Comparison of ENCODE assay signal across 14 cellular contexts in genomic region chr9:108467653-108468324, GRCh38.
DNase-seq lines count a peak whose midpoint lies in the region; ATAC-seq, FAIRE-seq and TF ChIP-seq lines count a peak whose summit lies in the region.
"Had no signal": no experiment of that assay in that cellular context is flagged by ENCODE, and none has a peak within 500 bp of the region (broad histone marks: within the 10 kb centered on the region; RNA-seq: fewer than 3 reads in every experiment).

No MANE protein-coding gene starts in this region.

- FAIRE-seq in pancreas (lab: Jason Lieb, UNC) = no peak

- no peak overlapping the region for H3K4ac ChIP-seq in H9 (ENCODE audit: low read depth, low read length)

- H3K14ac ChIP-seq in H9 (ENCODE audit: insufficient read depth, low read length) = no peak overlapping the region

- H3K9me3 ChIP-seq in fibroblast of lung (ENCODE audit: control insufficient read depth, insufficient read depth, low read depth, low read length) = no peaks in the 10 kb centered on the region
- no peaks in the 10 kb centered on the region for H3K9me3 ChIP-seq in pancreas
- H3K9me3 ChIP-seq in CD4-positive, alpha-beta T cell (ENCODE audit: control insufficient read depth, low read length) = no peaks in the 10 kb centered on the region
- no peaks in the 10 kb centered on the region for H3K9me3 ChIP-seq in H9 (ENCODE audit: control insufficient read depth, low read depth, low read length)

- no peaks in the 10 kb centered on the region for H3K27me3 Mint-ChIP-seq in CD4-positive, alpha-beta T cell
- peaks cover 3% of the 10 kb centered on the region for H3K27me3 Mint-ChIP-seq in H9 (ENCODE audit: low read depth)
- H3K27me3 Mint-ChIP-seq: memory B cell had no signal

- no peaks in the 10 kb centered on the region for H3K36me3 Mint-ChIP-seq in CD4-positive, alpha-beta T cell (ENCODE audit: low read depth)
- no peaks in the 10 kb centered on the region for H3K36me3 Mint-ChIP-seq in H9 (ENCODE audit: insufficient read depth in 1 of 3, low read depth in 3 of 3)
- H3K36me3 Mint-ChIP-seq: memory B cell had no signal

- no peak overlapping the region for H2BK120ac ChIP-seq in H9 (ENCODE audit: low read depth, low read length, poor library complexity, severe bottlenecking)

- TF ChIP-seq CTCF in fibroblast of lung (conservative IDR thresholded peaks at IDR 0.05 in 1 of 2, IDR thresholded peaks at IDR 0.05 in 1 of 2; ENCODE audit: low read depth in 1 of 2, low read length in 2 of 2) (no peak), pancreas (IDR thresholded peaks at IDR 0.05) (no peak), H9 (conservative IDR thresholded peaks at IDR 0.05) (no peak)
- no peak for TF ChIP-seq CTCF in CD4-positive, alpha-beta T cell (IDR thresholded peaks at IDR 0.05)

- H3K4me3 ChIP-seq in fibroblast of lung (replicated peaks in 1 of 4; ENCODE audit: control extremely low read depth in 1 of 4, insufficient read depth in 1 of 4, low read depth in 3 of 4, low read length in 4 of 4) = no peak overlapping the region
- H3K4me3 ChIP-seq in pancreas = no peak overlapping the region

- H3K79me2 ChIP-seq in fibroblast of lung (ENCODE audit: control insufficient read depth, insufficient read depth, low read length) = no peaks in the 10 kb centered on the region
- no peaks in the 10 kb centered on the region for H3K79me2 ChIP-seq in H9 (ENCODE audit: insufficient read depth, low read length)

- no peaks in the 10 kb centered on the region for H3K23me2 ChIP-seq in H9 (ENCODE audit: insufficient read length, low read depth, low read length, poor library complexity, severe bottlenecking)

- CTCF ChIA-PET in CD4-positive, alpha-beta T cell (lab: Charles Lee) = no interaction called here

- H2BK12ac ChIP-seq in H9 (ENCODE audit: insufficient read length, low read depth, low read length) = no peak overlapping the region

- H3K27ac Mint-ChIP-seq in CD4-positive, alpha-beta T cell = no peak overlapping the region
- no peak overlapping the region for H3K27ac Mint-ChIP-seq in H9
- H3K27ac Mint-ChIP-seq: memory B cell had no signal

- POLR2A ChIA-PET in CD4-positive, alpha-beta T cell (lab: Charles Lee) = no interaction called here

- H3K27ac ChIP-seq in fibroblast of lung (ENCODE audit: insufficient read depth, low read length) (peak overlapping the region; percentile 46), pancreas (no peak overlapping the region), H9 (ENCODE audit: insufficient read length, low read depth, low read length) (no peak overlapping the region)
- H3K27ac ChIP-seq in CD4-positive, alpha-beta T cell (ENCODE audit: low read depth, low read length) = no peak overlapping the region

- H4K20me1 ChIP-seq in fibroblast of lung (ENCODE audit: control insufficient read depth, extremely low read depth, insufficient read depth, low read length) = no peaks in the 10 kb centered on the region
- H4K20me1 ChIP-seq in H9 (ENCODE audit: control insufficient read depth, insufficient read depth, insufficient read length) = no peaks in the 10 kb centered on the region

- 47 to 55% methylated on average over 6 of the region's 6 CpGs for WGBS in pancreas, 2 donors
- WGBS in H9 (ENCODE audit: extremely low coverage, insufficient read length, low lambda C conversion rate) = no CpG with 5 or more reads among the region's 6 CpGs

- no peaks in the 10 kb centered on the region for H3K36me3 ChIP-seq in fibroblast of lung (ENCODE audit: control insufficient read depth, insufficient read depth, low read length)
- no peaks in the 10 kb centered on the region for H3K36me3 ChIP-seq in pancreas

- no peak overlapping the region for H4K91ac ChIP-seq in H9 (ENCODE audit: insufficient read length, low read depth, low read length)

- ATAC-seq in pancreas = peak in 3 of 4 donors; percentile 30 to 54 (median 43)
- no peak for ATAC-seq in CD4-positive, alpha-beta T cell (ENCODE audit: poor library complexity)
- ATAC-seq: activated T-cell treated with anti-CD3 and anti-CD28 coated beads, Interleukin-2, amount 50 U/mL, for 4 hours had no signal

- H3K4me3 Mint-ChIP-seq in CD4-positive, alpha-beta T cell = no peak overlapping the region
- no peak overlapping the region for H3K4me3 Mint-ChIP-seq in H9
- H3K4me3 Mint-ChIP-seq: activated T-cell treated with anti-CD3 and anti-CD28 coated beads, Interleukin-2, amount 50 U/mL, for 4 hours; memory B cell had no signal

- DNase-seq in EH (ENCODE audit: low read depth) = peak; percentile 75
- peak; percentile 63 for DNase-seq in LHCN-M2 (ENCODE audit: low read depth)
- peak; percentile 36 to 51 for DNase-seq in fibroblast of lung (ENCODE audit: low read depth in 2 of 2)
- no peak for DNase-seq in pancreas
- DNase-seq in COLO829 (ENCODE audit: low spot score) = no peak
- no peak for DNase-seq in CD4-positive, alpha-beta T cell
- no peak for DNase-seq in H9
- no peak for DNase-seq in SIG-M5 treated with dmso at 0.1 percent for 504 hours (lab: John Stamatoyannopoulos, UW; ENCODE audit: unreplicated experiment)
- DNase-seq: activated T-cell treated with anti-CD3 and anti-CD28 coated beads, Interleukin-2, amount 50 U/mL, for 4 hours; C1 segment of cervical spinal cord; effector CD8-positive, alpha-beta T cell; NCI-H2171; stimulated activated naive CD4-positive, alpha-beta T cell treated with Interleukin-2 at 50 U/mL for 16 hours had no signal

- H3K4me1 Mint-ChIP-seq in CD4-positive, alpha-beta T cell (ENCODE audit: low read depth) = no peaks in the 10 kb centered on the region
- no peaks in the 10 kb centered on the region for H3K4me1 Mint-ChIP-seq in H9
- H3K4me1 Mint-ChIP-seq: memory B cell had no signal

- H3K23ac ChIP-seq in H9 (ENCODE audit: insufficient read length, low read depth, low read length) = no peak overlapping the region

- no peak overlapping the region for H3T11ph ChIP-seq in H9 (ENCODE audit: low read length)

- peaks cover 3% of the 10 kb centered on the region for H3K9me3 Mint-ChIP-seq in CD4-positive, alpha-beta T cell
- peaks cover 0 to 4% of the 10 kb centered on the region in 2 experiments; a peak in 1 of 5 replicates for H3K9me3 Mint-ChIP-seq in H9
- H3K9me3 Mint-ChIP-seq: activated T-cell treated with anti-CD3 and anti-CD28 coated beads, Interleukin-2, amount 50 U/mL, for 4 hours; memory B cell had no signal

- intact Hi-C loops in pancreas (cut with DNase I) = no loop called here
- intact Hi-C loops in CD4-positive, alpha-beta T cell (cut with DNase I, micrococcal nuclease) = no loop called here

- H3K18ac ChIP-seq in H9 (ENCODE audit: insufficient read length, low read depth, low read length) = no peak overlapping the region

- H3K4me1 ChIP-seq in fibroblast of lung (ENCODE audit: control insufficient read depth, extremely low read depth, insufficient read depth, low read length) (peaks cover 21% of the 10 kb centered on the region), pancreas (peaks cover 0 to 2% (median 0%) of the 10 kb centered on the region in 3 donors), H9 (ENCODE audit: insufficient read depth, low read length) (no peaks in the 10 kb centered on the region)

- H4K8ac ChIP-seq in H9 (replicated peaks; ENCODE audit: insufficient read length, low read depth, low read length) = no peak overlapping the region

- H3K27me3 ChIP-seq in fibroblast of lung (ENCODE audit: control insufficient read depth, insufficient read depth, low read length) (no peaks in the 10 kb centered on the region), pancreas (peaks cover 0 to 4% (median 0%) of the 10 kb centered on the region in 4 donors), H9 (ENCODE audit: insufficient read depth, low read length) (no peaks in the 10 kb centered on the region)
- H3K27me3 ChIP-seq in CD4-positive, alpha-beta T cell (ENCODE audit: control insufficient read depth, insufficient read depth, low read length) = no peaks in the 10 kb centered on the region

- no peak overlapping the region for H2AK5ac ChIP-seq in H9 (ENCODE audit: insufficient read length, low read length)

- H3K9ac ChIP-seq in fibroblast of lung (ENCODE audit: insufficient read depth, low read length) (no peak overlapping the region), H9 (ENCODE audit: extremely low read depth, insufficient read length, low read length) (no peak overlapping the region)

- no peak overlapping the region for H3K56ac ChIP-seq in H9 (ENCODE audit: insufficient read length, low read depth, low read length)

- H3K4me2 ChIP-seq in fibroblast of lung (ENCODE audit: extremely low read depth, insufficient read depth, low read length) (peak overlapping the region; percentile 68), H9 (ENCODE audit: insufficient read depth, insufficient read length, low read length) (no peak overlapping the region)

- H2AFZ ChIP-seq in fibroblast of lung (ENCODE audit: low read length) (no peak overlapping the region), H9 (ENCODE audit: low read length) (no peak overlapping the region)

- H4K5ac ChIP-seq in H9 (ENCODE audit: insufficient read length, low read depth, low read length) = no peak overlapping the region

- H2BK15ac ChIP-seq in H9 (ENCODE audit: low read depth, low read length) = no peak overlapping the region

- H3K79me1 ChIP-seq in H9 (ENCODE audit: insufficient read depth, low read depth, low read length, poor library complexity, severe bottlenecking) = no peaks in the 10 kb centered on the region

- no peak overlapping the region for H2BK20ac ChIP-seq in H9 (ENCODE audit: low read depth, low read length, poor library complexity, severe bottlenecking)

- no peak overlapping the region for H2BK5ac ChIP-seq in H9 (ENCODE audit: insufficient read length, low read length)

Comparison
In these comparisons a context has a peak if more than half of its experiments do, and no peak if none do; other contexts are left out.
1. DNase-seq: peak in EH (single experiment), LHCN-M2 (single experiment) and fibroblast of lung (2 of 2); none in pancreas (0 of 6), COLO829 (single experiment), CD4-positive, alpha-beta T cell (0 of 10), H9 (single experiment) and SIG-M5 treated with dmso at 0.1 percent for 504 hours (single experiment).